In the genomic region with DNA sequence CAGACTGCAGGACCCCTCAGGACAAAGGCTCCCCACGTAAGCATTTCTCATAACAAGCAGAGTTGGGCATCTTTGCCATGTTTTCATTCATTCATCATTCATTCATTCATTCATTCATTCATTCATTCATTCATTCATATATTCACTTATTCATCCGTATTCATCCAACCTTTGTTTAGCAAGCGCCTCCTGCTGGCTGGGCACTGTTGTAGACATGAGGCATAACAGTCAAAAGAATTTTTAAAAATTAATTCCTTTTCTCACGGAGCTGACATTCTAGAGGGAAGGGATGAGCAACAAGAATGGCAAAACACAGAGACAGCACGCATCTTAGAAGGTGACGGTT, we compare ENCODE assay signal across 18 cellular contexts.
DNase-seq lines count a peak whose midpoint lies in the region; ATAC-seq and TF ChIP-seq lines count a peak whose summit lies in the region.
"Had no signal": no experiment of that assay in that cellular context is flagged by ENCODE, and none has a peak within 500 bp of the region (broad histone marks: within the 10 kb centered on the region; RNA-seq: fewer than 3 reads in every experiment).

No MANE protein-coding gene starts in this region.

- H3K9me2 ChIP-seq in GM23338 (ENCODE audit: insufficient read depth) (no peaks in the 10 kb centered on the region), OCI-LY7 (ENCODE audit: insufficient read depth, low read length) (no peaks in the 10 kb centered on the region)

- DNase-seq in Caco-2 (no peak), GM23338 (ENCODE audit: low spot score) (no peak), OCI-LY7 (ENCODE audit: low spot score) (no peak), erythroblast (lab: John Stamatoyannopoulos, UW) (peak; percentile 35 to 46), NCI-H1092 (lab: John Stamatoyannopoulos, UW) (no peak), GM10248 (ENCODE audit: extremely low spot score) (no peak), neuronal stem cell (ENCODE audit: low spot score) (no peak)
- no peak for DNase-seq in natural killer cell treated with Interleukin-12 subunit alpha and Interleukin-12 subunit beta and Interleukin-15 and Interleukin-18, amount 100 ng/mL, for 72 hours (ENCODE audit: low spot score)
- DNase-seq: DMS153; naive B cell; NCI-H2081 treated with DMSO at 0.1 percent for 48 hours; NCI-H510A; stimulated activated naive CD8-positive, alpha-beta T cell treated with anti-CD3 and anti-CD28 coated beads, Interleukin-15, Interleukin-2, amounts not matched to agents 100 U/mL and 50 U/mL, for 24 hours; thyroid gland had no signal

- H3K27me3 Mint-ChIP-seq in Caco-2 (ENCODE audit: insufficient read depth, unreplicated experiment) (peaks cover 27% of the 10 kb centered on the region), GM23338 (ENCODE audit: insufficient read depth, low read depth, poor library complexity) (peaks cover 4% of the 10 kb centered on the region)
- no peaks in the 10 kb centered on the region for H3K27me3 Mint-ChIP-seq in natural killer cell treated with Interleukin-12 subunit alpha and Interleukin-12 subunit beta and Interleukin-15 and Interleukin-18, amount 100 ng/mL, for 72 hours
- H3K27me3 Mint-ChIP-seq: activated naive CD8-positive, alpha-beta T cell had no signal

- CTCF ChIA-PET in Caco-2 (lab: Charles Lee) = no interaction called here
- CTCF ChIA-PET in OCI-LY7 (lab: Charles Lee; ENCODE audit: unreplicated experiment) = no interaction called here
- CTCF ChIA-PET in GM10248 (lab: Yijun Ruan, JAX) = no interaction called here

- no peak overlapping the region for H3K4ac ChIP-seq in neuronal stem cell (ENCODE audit: low read length)

- H2BK5ac ChIP-seq in neuronal stem cell (ENCODE audit: low read length) = no peak overlapping the region

- H3K4me2 ChIP-seq in GM23338 (no peak overlapping the region), OCI-LY7 (ENCODE audit: low read length) (no peak overlapping the region), neuronal stem cell (ENCODE audit: insufficient read depth, low read length, poor library complexity, severe bottlenecking) (no peak overlapping the region)

- TF ChIP-seq CTCF in Caco-2 (IDR thresholded peaks at IDR 0.05; ENCODE audit: insufficient read depth in 1 of 2, low read depth in 1 of 2, low read length in 1 of 2, severe bottlenecking in 1 of 2, unreplicated experiment in 1 of 2) (peak; percentile 24), GM23338 (conservative IDR thresholded peaks at IDR 0.05; ENCODE audit: low read depth in 2 of 2) (peak; percentile 29 to 46), OCI-LY7 (conservative IDR thresholded peaks at IDR 0.05; ENCODE audit: low read length) (peak; percentile 72), GM10248 (IDR thresholded peaks at IDR 0.05; ENCODE audit: control extremely low read depth, extremely low read depth, low read depth, missing control alignments) (no peak)

- BruUV-seq in Caco-2 (replicated peaks; lab: Mats Ljungman, UMichigan) (no TSS peak), OCI-LY7 (replicated peaks; lab: Mats Ljungman, UMichigan) (no TSS peak)

- H3K23ac ChIP-seq in neuronal stem cell (ENCODE audit: low read depth, low read length, poor library complexity) = no peak overlapping the region

- H3F3A ChIP-seq in GM23338 (replicated peaks; ENCODE audit: low read depth) = no peaks in the 10 kb centered on the region

- H3K4me3 ChIP-seq in Caco-2 (ENCODE audit: low read depth, low read length) (no peak overlapping the region), GM23338 (no peak overlapping the region), OCI-LY7 (ENCODE audit: low read depth, low read length, poor library complexity, severe bottlenecking) (no peak overlapping the region), neuronal stem cell (ENCODE audit: low read length in 2 of 2) (no peak overlapping the region)
- H3K4me3 ChIP-seq: skin epidermis, thyroid gland had no signal

- H3K27ac Mint-ChIP-seq in Caco-2 (ENCODE audit: unreplicated experiment) (no peak overlapping the region), GM23338 (no peak overlapping the region)
- H3K27ac Mint-ChIP-seq in natural killer cell treated with Interleukin-12 subunit alpha and Interleukin-12 subunit beta and Interleukin-15 and Interleukin-18, amount 100 ng/mL, for 72 hours = no peak overlapping the region
- H3K27ac Mint-ChIP-seq: activated naive CD8-positive, alpha-beta T cell; memory B cell; progenitor cell of endocrine pancreas had no signal

- H3K27me3 ChIP-seq in Caco-2 (replicated peaks; ENCODE audit: control insufficient read depth, insufficient read depth, low read length) (no peaks in the 10 kb centered on the region), GM23338 (ENCODE audit: insufficient read depth) (no peaks in the 10 kb centered on the region), neuronal stem cell (ENCODE audit: control insufficient read depth in 3 of 3, insufficient read depth in 3 of 3, low read depth in 1 of 3, low read length in 3 of 3) (peaks cover 0 to 5% (median 0%) of the 10 kb centered on the region in 3 experiments)
- H3K27me3 ChIP-seq: thyroid gland had no signal

- no peak overlapping the region for H3K4me3 Mint-ChIP-seq in Caco-2 (ENCODE audit: unreplicated experiment)
- H3K4me3 Mint-ChIP-seq in GM23338 = no peak overlapping the region
- H3K4me3 Mint-ChIP-seq in natural killer cell treated with Interleukin-12 subunit alpha and Interleukin-12 subunit beta and Interleukin-15 and Interleukin-18, amount 100 ng/mL, for 72 hours = no peak overlapping the region
- H3K4me3 Mint-ChIP-seq: activated naive CD8-positive, alpha-beta T cell; memory B cell had no signal

- H3K36me3 ChIP-seq in Caco-2 (ENCODE audit: control insufficient read depth, insufficient read depth, low read length) (no peaks in the 10 kb centered on the region), GM23338 (ENCODE audit: insufficient read depth) (no peaks in the 10 kb centered on the region), OCI-LY7 (ENCODE audit: insufficient read depth, low read length) (no peaks in the 10 kb centered on the region), neuronal stem cell (replicated peaks in 1 of 2; ENCODE audit: control insufficient read depth in 2 of 2, insufficient read depth in 2 of 2, low read length in 2 of 2) (no peaks in the 10 kb centered on the region)
- H3K36me3 ChIP-seq: thyroid gland had no signal

- H3K27ac ChIP-seq in GM23338 (ENCODE audit: low read depth) (no peak overlapping the region), OCI-LY7 (ENCODE audit: low read depth, low read length, poor library complexity, severe bottlenecking) (no peak overlapping the region), neuronal stem cell (replicated peaks; ENCODE audit: low read length) (no peak overlapping the region)
- H3K27ac ChIP-seq: skin epidermis, thyroid gland had no signal

- no peaks in the 10 kb centered on the region for H3K36me3 Mint-ChIP-seq in Caco-2 (ENCODE audit: insufficient read depth, unreplicated experiment)
- no peaks in the 10 kb centered on the region for H3K36me3 Mint-ChIP-seq in GM23338 (ENCODE audit: low read depth)
- no peaks in the 10 kb centered on the region for H3K36me3 Mint-ChIP-seq in natural killer cell treated with Interleukin-12 subunit alpha and Interleukin-12 subunit beta and Interleukin-15 and Interleukin-18, amount 100 ng/mL, for 72 hours
- H3K36me3 Mint-ChIP-seq: activated naive CD8-positive, alpha-beta T cell; memory B cell; naive B cell had no signal

- no peak overlapping the region for H3K9ac ChIP-seq in neuronal stem cell (ENCODE audit: low read depth, low read length, poor library complexity)

- H2BK15ac ChIP-seq in neuronal stem cell (ENCODE audit: low read length) = no peak overlapping the region

- no peak overlapping the region for H3K18ac ChIP-seq in neuronal stem cell (ENCODE audit: low read length)

- no peak overlapping the region for H4K8ac ChIP-seq in neuronal stem cell (ENCODE audit: low read depth, low read length)

- H3K4me1 ChIP-seq in Caco-2 (no peaks in the 10 kb centered on the region), GM23338 (ENCODE audit: insufficient read depth) (no peaks in the 10 kb centered on the region), OCI-LY7 (ENCODE audit: insufficient read depth, low read length, poor library complexity, severe bottlenecking) (peaks cover 15% of the 10 kb centered on the region), neuronal stem cell (ENCODE audit: control insufficient read depth in 2 of 2, insufficient read depth in 1 of 2, low read depth in 1 of 2, low read length in 2 of 2) (peaks cover 0 to 5% of the 10 kb centered on the region in 2 donors)

- ATAC-seq in GM23338 = no peak
- no peak for ATAC-seq in natural killer cell treated with Interleukin-12 subunit alpha and Interleukin-12 subunit beta and Interleukin-15 and Interleukin-18, amount 100 ng/mL, for 72 hours
- ATAC-seq: stimulated activated naive CD8-positive, alpha-beta T cell treated with anti-CD3 and anti-CD28 coated beads, Interleukin-15, Interleukin-2, amounts not matched to agents 100 U/mL and 50 U/mL, for 24 hours had no signal

- TF ChIP-seq POLR2A in erythroblast (IDR thresholded peaks at IDR 0.05; ENCODE audit: low read length) = no peak

- H3K79me2 ChIP-seq in GM23338 (replicated peaks; ENCODE audit: insufficient read depth) = no peaks in the 10 kb centered on the region
- no peaks in the 10 kb centered on the region for H3K79me2 ChIP-seq in OCI-LY7 (ENCODE audit: insufficient read depth, low read depth, low read length)

- POLR2A ChIA-PET in Caco-2 (lab: Charles Lee) = no interaction called here
- POLR2A ChIA-PET in OCI-LY7 (lab: Charles Lee) = interaction anchor here (0.6 kb wide), 3 partner anchors 67 to 1691 kb away, joined by 3 to 4 read pairs (median 3); no protein-coding TSS in a partner anchor
- POLR2A ChIA-PET in GM10248 (lab: Yijun Ruan, JAX) = no interaction called here

- H4K91ac ChIP-seq in neuronal stem cell (ENCODE audit: low read depth, low read length, poor library complexity) = no peak overlapping the region

- no peak overlapping the region for H3K14ac ChIP-seq in neuronal stem cell (ENCODE audit: low read length)

- H3K9me3 ChIP-seq in Caco-2 (no peaks in the 10 kb centered on the region), OCI-LY7 (ENCODE audit: low read length) (no peaks in the 10 kb centered on the region), neuronal stem cell (replicated peaks in 1 of 2; ENCODE audit: control insufficient read depth in 2 of 2, insufficient read depth in 1 of 2, low read depth in 1 of 2, low read length in 2 of 2) (no peaks in the 10 kb centered on the region)
- H3K9me3 ChIP-seq: thyroid gland had no signal

- intact Hi-C loops in Caco-2 (cut with micrococcal nuclease; ENCODE audit: unreplicated experiment) = loop anchor here (1.0 kb wide), 1 partner anchor 65 kb away; no protein-coding TSS in a partner anchor
- intact Hi-C loops in OCI-LY7 (cut with micrococcal nuclease; ENCODE audit: unreplicated experiment) = no loop called here

- H3K79me1 ChIP-seq in neuronal stem cell (ENCODE audit: low read depth, low read length) = no peaks in the 10 kb centered on the region

- no peaks in the 10 kb centered on the region for H3K4me1 Mint-ChIP-seq in Caco-2 (ENCODE audit: low read depth, unreplicated experiment)
- peaks cover 2% of the 10 kb centered on the region; the same call in 2 of the 3 replicates for H3K4me1 Mint-ChIP-seq in GM23338
- H3K4me1 Mint-ChIP-seq in natural killer cell treated with Interleukin-12 subunit alpha and Interleukin-12 subunit beta and Interleukin-15 and Interleukin-18, amount 100 ng/mL, for 72 hours (ENCODE audit: low read depth in 2 of 2) = peaks cover 19 to 20% of the 10 kb centered on the region in 2 donors

- no peak overlapping the region for H2AK5ac ChIP-seq in neuronal stem cell (ENCODE audit: low read depth, low read length)

- H2BK120ac ChIP-seq in neuronal stem cell (ENCODE audit: low read depth, low read length) = no peak overlapping the region

- 100% methylated on average over 1 of the region's 6 CpGs; no CpG with 5 or more reads in 1 of the 2 donors for WGBS in neuronal stem cell (ENCODE audit: extremely low coverage in 2 of 2, insufficient read length in 2 of 2, insufficient replicate concordance in 1 of 2), 2 donors

- no peaks in the 10 kb centered on the region for H3K9me3 Mint-ChIP-seq in Caco-2 (ENCODE audit: unreplicated experiment)
- H3K9me3 Mint-ChIP-seq in GM23338 = no peaks in the 10 kb centered on the region
- H3K9me3 Mint-ChIP-seq in natural killer cell treated with Interleukin-12 subunit alpha and Interleukin-12 subunit beta and Interleukin-15 and Interleukin-18, amount 100 ng/mL, for 72 hours = no peaks in the 10 kb centered on the region

- H2AFZ ChIP-seq in GM23338 (no peak overlapping the region), OCI-LY7 (ENCODE audit: low read length) (no peak overlapping the region), neuronal stem cell (ENCODE audit: low read length) (no peak overlapping the region)

- H4K20me1 ChIP-seq in GM23338 (replicated peaks; ENCODE audit: insufficient read depth) (no peaks in the 10 kb centered on the region), OCI-LY7 (ENCODE audit: insufficient read depth, low read length) (no peaks in the 10 kb centered on the region)

- H2BK12ac ChIP-seq in neuronal stem cell (ENCODE audit: low read length) = no peak overlapping the region

Comparison
In these comparisons a context has a peak if more than half of its experiments do, and no peak if none do; other contexts are left out.
1. DNase-seq: peak in erythroblast (2 of 2); none in Caco-2 (0 of 2), GM23338 (single experiment), OCI-LY7 (single experiment), NCI-H1092 (single experiment), GM10248 (single experiment), natural killer cell treated with Interleukin-12 subunit alpha and Interleukin-12 subunit beta and Interleukin-15 and Interleukin-18, amount 100 ng/mL, for 72 hours (single experiment) and neuronal stem cell (single experiment).